27 cellular contexts compared by ENCODE assay signal in the genomic region with DNA sequence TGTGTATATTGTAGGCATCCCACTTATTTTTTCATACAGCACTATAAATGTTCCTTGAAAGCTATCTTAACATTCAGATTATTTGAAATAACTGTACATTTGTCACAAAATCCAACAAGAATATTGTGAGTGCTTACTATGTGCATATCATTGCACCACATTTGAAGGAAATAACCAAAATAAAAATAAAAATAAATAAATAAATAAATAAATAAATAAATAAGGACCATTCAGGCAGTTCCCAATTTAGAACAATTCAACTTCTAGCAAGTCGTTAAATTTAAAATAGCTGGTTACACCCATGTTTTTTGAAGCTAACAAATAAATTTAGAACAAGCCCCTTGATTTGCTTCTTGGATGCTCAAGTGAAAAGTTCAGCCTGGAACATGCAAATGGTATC.
"Had no signal": no experiment of that assay in that cellular context is flagged by ENCODE, and none has a peak within 500 bp of the region (broad histone marks: within the 10 kb centered on the region; RNA-seq: fewer than 3 reads in every experiment).

No MANE protein-coding gene starts in this region.

- H3K27me3 ChIP-seq: stomach, suprapubic skin, testis, thyroid gland, tibial artery, tibial nerve, transverse colon, upper lobe of left lung, upper lobe of right lung, uterus, vagina had no signal

- H3K4me1 ChIP-seq: stomach, suprapubic skin, testis, thyroid gland, tibial artery, tibial nerve, transverse colon, upper lobe of left lung, upper lobe of right lung, uterus, vagina had no signal

- H3K36me3 ChIP-seq: stomach, suprapubic skin, thoracic aorta, thyroid gland, tibial artery, tibial nerve, transverse colon, upper lobe of left lung, upper lobe of right lung, uterus, vagina had no signal

- FAIRE-seq: urothelium cell line had no signal

- H3K9me3 ChIP-seq: stomach, suprapubic skin, testis, thoracic aorta, thyroid gland, tibial artery, tibial nerve, transverse colon, upper lobe of left lung, upper lobe of right lung, uterus, vagina had no signal

- H3K27ac ChIP-seq: stomach, suprapubic skin, testis, thoracic aorta, thyroid gland, tibial artery, tibial nerve, transverse colon, upper lobe of left lung, upper lobe of right lung, uterus, vagina had no signal

- DNase-seq: stimulated activated CD4-positive, alpha-beta T cell treated with anti-CD3 and anti-CD28 coated beads, Interleukin-2, amount 100 ng/mL, for 48 hours; stimulated activated CD4-positive, alpha-beta T cell treated with anti-CD3 and anti-CD28 coated beads, Interleukin-4, amount 100 ng/mL, for 1 hour; stimulated activated CD4-positive, alpha-beta T cell treated with anti-CD3 and anti-CD28 coated beads, Interleukin-4, amount 100 ng/mL, for 24 hours; stimulated activated CD4-positive, alpha-beta T cell treated with anti-CD3 and anti-CD28 coated beads, Interleukin-4, amount 100 ng/mL, for 4 hours; stimulated activated CD8-positive, alpha-beta memory T cell treated with anti-CD3 and anti-CD28 coated beads, Interleukin-4, amount 100 ng/mL, for 48 hours; stimulated activated naive B cell treated with anti-CD40 and anti-IgM and Interleukin-4, amounts not matched to agents 10 μg/mL and 1 μg/mL and 100 μg/mL, for 72 hours; stimulated activated naive CD4-positive, alpha-beta T cell; stimulated activated naive CD4-positive, alpha-beta T cell treated with Interleukin-2 at 50 U/mL for 16 hours; stimulated activated naive CD8-positive, alpha-beta T cell treated with anti-CD3 and anti-CD28 coated beads, Interleukin-15, amount 100 ng/mL, for 72 hours; stimulated activated naive CD8-positive, alpha-beta T cell treated with anti-CD3 and anti-CD28 coated beads, Interleukin-15, Interleukin-2, amounts not matched to agents 100 U/mL and 50 U/mL, for 24 hours; stomach; substantia nigra; testis; thyroid gland; tibial artery; transverse colon; trophoblast cell; upper lobe of left lung; upper lobe of right lung; uterus had no signal

- H3K4me3 ChIP-seq: stomach, suprapubic skin, testis, thoracic aorta, thyroid gland, tibial artery, tibial nerve, transverse colon, upper lobe of left lung, upper lobe of right lung, uterus, vagina had no signal

- ATAC-seq: stimulated activated effector memory CD8-positive, alpha-beta T cell treated with anti-CD3 and anti-CD28 coated beads, Interleukin-12 subunit alpha, Interleukin-12 subunit beta, amount 100 ng/mL, for 72 hours; stimulated activated memory B cell treated with anti-CD40 and anti-IgM and Interleukin-4, amounts not matched to agents 10 μg/mL and 1 μg/mL and 100 μg/mL, for 72 hours; stimulated activated naive B cell treated with anti-CD40 and anti-IgM and Interleukin-4, amounts not matched to agents 10 μg/mL and 1 μg/mL and 100 μg/mL, for 72 hours; stimulated activated naive CD8-positive, alpha-beta T cell treated with anti-CD3 and anti-CD28 coated beads, Interleukin-15, amount 100 ng/mL, for 72 hours; stimulated activated naive CD8-positive, alpha-beta T cell treated with anti-CD3 and anti-CD28 coated beads, Interleukin-15, Interleukin-2, amounts not matched to agents 100 U/mL and 50 U/mL, for 24 hours; upper lobe of right lung had no signal
